ENCODE assay signal across 16 cellular contexts in genomic region chr3:14587733-14588360, GRCh38. TPM values are rescaled to one million over a fixed set of nuclear protein-coding genes. Genes with fewer than 3 reads are reported as not detected.
A peak's percentile ranks its signal among the peaks of the same experiment; 100 is the strongest.
DNase-seq lines count a peak whose midpoint lies in the region; ATAC-seq and TF ChIP-seq lines count a peak whose summit lies in the region.
"Had no signal": no experiment of that assay in that cellular context is flagged by ENCODE, and none has a peak within 500 bp of the region (broad histone marks: within the 10 kb centered on the region; RNA-seq: fewer than 3 reads in every experiment).

No MANE protein-coding gene starts in this region.

- POLR2A ChIA-PET in Caco-2 (lab: Charles Lee), result no interaction called here

- no peaks in the 10 kb centered on the region for H3K9me3 Mint-ChIP-seq in Caco-2 (ENCODE audit: unreplicated experiment)
- no peaks in the 10 kb centered on the region for H3K9me3 Mint-ChIP-seq in neural progenitor cell
- H3K9me3 Mint-ChIP-seq: IgD-negative memory B cell; natural killer cell treated with Interleukin-12 subunit alpha and Interleukin-12 subunit beta and Interleukin-15 and Interleukin-18, amount 100 ng/mL, for 72 hours had no signal

- H3K4me1 ChIP-seq in Caco-2 (peaks cover 20% of the 10 kb centered on the region), neural progenitor cell (no peaks in the 10 kb centered on the region)
- H3K4me1 ChIP-seq: tibial nerve had no signal

- no peak overlapping the region for H3K4me2 ChIP-seq in neural progenitor cell

- peak; percentile 75 for DNase-seq in A172 (ENCODE audit: low spot score)
- DNase-seq in HS-27A (ENCODE audit: low read depth), result peak; percentile 36
- peak; percentile 71 for DNase-seq in hepatic stellate cell (ENCODE audit: low spot score)
- no peak for DNase-seq in omental fat pad (ENCODE audit: low spot score)
- DNase-seq in NCI-H128 (lab: John Stamatoyannopoulos, UW; ENCODE audit: unreplicated experiment), result no peak
- DNase-seq in Caco-2, result no peak
- no peak for DNase-seq in neural progenitor cell (ENCODE audit: low spot score)
- DNase-seq: activated CD4-positive, alpha-beta T cell treated with anti-CD3 and anti-CD28 coated beads for 36 hours; activated T-cell treated with anti-CD3 and anti-CD28 coated beads, Interleukin-2, amount 50 U/mL, for 48 hours; DMS 273 treated with DMSO at 0.1 percent for 48 hours; NCI-H187; NCI-H774 had no signal

- H3K27ac ChIP-seq in VCaP, result peak overlapping the region; percentile 62; the same call in 1 of the 2 replicates
- H3K27ac ChIP-seq in neural progenitor cell, result no peak overlapping the region
- H3K27ac ChIP-seq: tibial nerve had no signal

- CTCF ChIA-PET in Caco-2 (lab: Charles Lee), result interaction anchor here (0.5 to 1.1 kb wide), 2 partner anchors 43 to 333 kb away, joined by 3 read pairs; no protein-coding TSS in a partner anchor

- intact Hi-C loops in Caco-2 (cut with micrococcal nuclease; ENCODE audit: unreplicated experiment), result loop anchor here (5.0 kb wide), 1 partner anchor 41 kb away; no protein-coding TSS in a partner anchor

- no peaks in the 10 kb centered on the region for H3K79me2 ChIP-seq in neural progenitor cell (ENCODE audit: low read depth)

- no peaks in the 10 kb centered on the region for H3K27me3 Mint-ChIP-seq in Caco-2 (ENCODE audit: insufficient read depth, unreplicated experiment)
- peaks cover 10% of the 10 kb centered on the region for H3K27me3 Mint-ChIP-seq in neural progenitor cell (ENCODE audit: insufficient read depth, low read depth)

- TF ChIP-seq CTCF in VCaP (conservative IDR thresholded peaks at IDR 0.05) (no peak), omental fat pad (IDR thresholded peaks at IDR 0.05) (no peak), Caco-2 (IDR thresholded peaks at IDR 0.05; ENCODE audit: insufficient read depth in 1 of 2, low read depth in 1 of 2, low read length in 1 of 2, severe bottlenecking in 1 of 2, unreplicated experiment in 1 of 2) (no peak), neural progenitor cell (IDR thresholded peaks at IDR 0.05) (no peak)

- no peak overlapping the region for H2AFZ ChIP-seq in neural progenitor cell (replicated peaks)

- BruUV-seq in Caco-2 (replicated peaks; lab: Mats Ljungman, UMichigan), result no TSS peak

- H3K27me3 ChIP-seq in Caco-2 (replicated peaks; ENCODE audit: control insufficient read depth, insufficient read depth, low read length), result no peaks in the 10 kb centered on the region
- H3K27me3 ChIP-seq in neural progenitor cell, result no peaks in the 10 kb centered on the region

- no peak for ATAC-seq in omental fat pad (ENCODE audit: low FRiP score)
- ATAC-seq: activated CD4-positive, alpha-beta T cell treated with anti-CD3 and anti-CD28 coated beads for 36 hours; natural killer cell treated with Interleukin-12 subunit alpha and Interleukin-12 subunit beta and Interleukin-15 and Interleukin-18, amount 100 ng/mL, for 72 hours had no signal

- H3K4me3 ChIP-seq in Caco-2 (ENCODE audit: low read depth, low read length) (no peak overlapping the region), neural progenitor cell (no peak overlapping the region)
- H3K4me3 ChIP-seq: tibial nerve had no signal

- H3K36me3 ChIP-seq in Caco-2 (ENCODE audit: control insufficient read depth, insufficient read depth, low read length), result no peaks in the 10 kb centered on the region
- no peaks in the 10 kb centered on the region for H3K36me3 ChIP-seq in neural progenitor cell
- H3K36me3 ChIP-seq: tibial nerve had no signal

- H3K9me3 ChIP-seq in Caco-2 (no peaks in the 10 kb centered on the region), neural progenitor cell (ENCODE audit: low read depth) (no peaks in the 10 kb centered on the region)
- H3K9me3 ChIP-seq: tibial nerve had no signal

- H3K9ac ChIP-seq in neural progenitor cell, result no peak overlapping the region

- H3F3A ChIP-seq in neural progenitor cell (ENCODE audit: low read depth), result no peaks in the 10 kb centered on the region

- no peaks in the 10 kb centered on the region for H3K36me3 Mint-ChIP-seq in Caco-2 (ENCODE audit: insufficient read depth, unreplicated experiment)
- H3K36me3 Mint-ChIP-seq in neural progenitor cell, result no peaks in the 10 kb centered on the region
- H3K36me3 Mint-ChIP-seq: IgD-negative memory B cell; natural killer cell treated with Interleukin-12 subunit alpha and Interleukin-12 subunit beta and Interleukin-15 and Interleukin-18, amount 100 ng/mL, for 72 hours had no signal

- H3K4me3 Mint-ChIP-seq in Caco-2 (ENCODE audit: unreplicated experiment) (no peak overlapping the region), neural progenitor cell (no peak overlapping the region)
- H3K4me3 Mint-ChIP-seq: activated CD4-positive, alpha-beta T cell treated with anti-CD3 and anti-CD28 coated beads for 36 hours; IgD-negative memory B cell; natural killer cell treated with Interleukin-12 subunit alpha and Interleukin-12 subunit beta and Interleukin-15 and Interleukin-18, amount 100 ng/mL, for 72 hours had no signal

- H3K27ac Mint-ChIP-seq in Caco-2 (ENCODE audit: unreplicated experiment), result no peak overlapping the region
- no peak overlapping the region for H3K27ac Mint-ChIP-seq in neural progenitor cell
- H3K27ac Mint-ChIP-seq: activated CD4-positive, alpha-beta T cell treated with anti-CD3 and anti-CD28 coated beads for 36 hours; IgD-negative memory B cell; natural killer cell treated with Interleukin-12 subunit alpha and Interleukin-12 subunit beta and Interleukin-15 and Interleukin-18, amount 100 ng/mL, for 72 hours had no signal

- H4K20me1 ChIP-seq in neural progenitor cell (ENCODE audit: low read depth), result no peaks in the 10 kb centered on the region

- H3K4me1 Mint-ChIP-seq in Caco-2 (ENCODE audit: low read depth, unreplicated experiment) (peaks cover 8% of the 10 kb centered on the region), neural progenitor cell (peaks cover 20% of the 10 kb centered on the region)
- H3K4me1 Mint-ChIP-seq: activated CD4-positive, alpha-beta T cell treated with anti-CD3 and anti-CD28 coated beads for 36 hours; IgD-negative memory B cell had no signal

RNA-seq across cellular contexts. Expression of gene GRIP2, which starts 47.7 kb away (rescaled TPM):
- total RNA-seq in A172 (2014; rRNA removed; shearing (Covaris generic)), result 0.10 TPM in 1 of 2 replicates, not detected in the other
- total RNA-seq in omental fat pad (1 to 10 TPM in 2 of 4 donors, under 1 TPM in 2; 0.69 to 2.6 (median 1.2) TPM), Caco-2 (2022) (2.2 and 4.5 TPM in 2 replicates), neural progenitor cell (ENCODE audit: low replicate concordance) (0.25 TPM in 1 of 2 replicates, not detected in the other)
- total RNA-seq: activated CD4-positive, alpha-beta T cell treated with anti-CD3 and anti-CD28 coated beads for 36 hours; natural killer cell treated with Interleukin-12 subunit alpha and Interleukin-12 subunit beta and Interleukin-15 and Interleukin-18, amount 100 ng/mL, for 72 hours had no signal

Comparison
In these comparisons a context has a peak if more than half of its experiments do, and no peak if none do; other contexts are left out.
1. DNase-seq: peak in A172 (single experiment), HS-27A (single experiment) and hepatic stellate cell (single experiment); none in omental fat pad (single experiment), NCI-H128 (single experiment), Caco-2 (0 of 2) and neural progenitor cell (single experiment).